ENCODE assay signal across 17 cellular contexts in genomic region chr6:169829786-169830185, GRCh38.
"Had no signal": no experiment of that assay in that cellular context is flagged by ENCODE, and none has a peak within 500 bp of the region (broad histone marks: within the 10 kb centered on the region; RNA-seq: fewer than 3 reads in every experiment).

No MANE protein-coding gene starts in this region.

- H3K36me3 Mint-ChIP-seq: type B pancreatic cell had no signal

- H3K4me1 ChIP-seq: ascending aorta, breast epithelium had no signal

- H3K4me3 ChIP-seq: ascending aorta, breast epithelium, gastroesophageal sphincter, lung, pancreas had no signal

- H3K9me3 Mint-ChIP-seq: activated naive CD4-positive, alpha-beta T cell treated with anti-CD3 and anti-CD28 coated beads for 36 hours; activated T-helper 2 cell treated with anti-CD3 and anti-CD28 coated beads, Interferon-gamma antibody, Interleukin-2, Interleukin-4, amounts not matched to agents 10 μg/mL and 5 μg/mL and 100 μg/mL, durations not matched to agents 14 hours and 24 hours and 36 hours; dendritic cell treated with granulocyte-macrophage colony-stimulating factor and Interleukin-4, amounts not matched to agents 40 ng/mL and 50 ng/mL, for 4 days; type B pancreatic cell had no signal

- H3K9me3 ChIP-seq: ascending aorta, breast epithelium, pancreas had no signal

- H3K27ac Mint-ChIP-seq: activated B cell treated with CpG ODN at 0.5 μM for 24 hours; activated naive CD4-positive, alpha-beta T cell treated with anti-CD3 and anti-CD28 coated beads for 36 hours; activated T-helper 2 cell treated with anti-CD3 and anti-CD28 coated beads, Interferon-gamma antibody, Interleukin-2, Interleukin-4, amounts not matched to agents 10 μg/mL and 5 μg/mL and 100 μg/mL, durations not matched to agents 14 hours and 24 hours and 36 hours; dendritic cell treated with granulocyte-macrophage colony-stimulating factor and Interleukin-4, amounts not matched to agents 40 ng/mL and 50 ng/mL, for 4 days; effector memory CD8-positive, alpha-beta T cell; type B pancreatic cell had no signal

- H3K36me3 ChIP-seq: ascending aorta, breast epithelium, gastroesophageal sphincter, pancreas had no signal

- H3K4me3 Mint-ChIP-seq: activated B cell treated with CpG ODN at 0.5 μM for 24 hours; activated naive CD4-positive, alpha-beta T cell treated with anti-CD3 and anti-CD28 coated beads for 36 hours; dendritic cell treated with granulocyte-macrophage colony-stimulating factor and Interleukin-4, amounts not matched to agents 40 ng/mL and 50 ng/mL, for 4 days; effector memory CD8-positive, alpha-beta T cell; type B pancreatic cell had no signal

- ATAC-seq: effector memory CD8-positive, alpha-beta T cell; gastroesophageal sphincter; pancreas had no signal

- H3K27me3 ChIP-seq: ascending aorta, pancreas had no signal

- H3K4me1 Mint-ChIP-seq: activated B cell treated with CpG ODN at 0.5 μM for 24 hours had no signal

- H3K27ac ChIP-seq: ascending aorta, breast epithelium, gastroesophageal sphincter, pancreas had no signal

- DNase-seq: activated B cell treated with CpG ODN at 0.5 μM for 24 hours; activated CD4-positive, alpha-beta T cell treated with anti-CD3 and anti-CD28 coated beads for 48 hours; activated naive CD4-positive, alpha-beta T cell treated with anti-CD3 and anti-CD28 coated beads for 36 hours; cerebellar nuclear complex; effector memory CD8-positive, alpha-beta T cell; midbrain; stimulated activated CD4-positive, alpha-beta T cell treated with anti-CD3 and anti-CD28 coated beads, Interleukin-2, amount 100 ng/mL, for 48 hours; stimulated activated naive CD4-positive, alpha-beta T cell; SW 1271 had no signal
